23 cellular contexts compared by ENCODE assay signal in genomic region chr6:164827537-164827936, GRCh38.
A peak's percentile ranks its signal among the peaks of the same experiment; 100 is the strongest.
DNase-seq lines count a peak whose midpoint lies in the region; ATAC-seq, FAIRE-seq and TF ChIP-seq lines count a peak whose summit lies in the region.
"Had no signal": no experiment of that assay in that cellular context is flagged by ENCODE, and none has a peak within 500 bp of the region (broad histone marks: within the 10 kb centered on the region; RNA-seq: fewer than 3 reads in every experiment).

No MANE protein-coding gene starts in this region.

- H3K27me3 Mint-ChIP-seq in naive thymus-derived CD4-positive, alpha-beta T cell = no peaks in the 10 kb centered on the region
- H3K27me3 Mint-ChIP-seq: central memory CD8-positive, alpha-beta T cell had no signal

- H3K9ac ChIP-seq in H1 (replicated peaks in 1 of 4; ENCODE audit: extremely low read depth in 1 of 4, low read depth in 3 of 4, low read length in 3 of 4) = no peak overlapping the region
- H3K9ac ChIP-seq: BLaER1 treated with 17β-estradiol and CSF1 and Interleukin-3, amounts not matched to agents 10 nM and 100 nM had no signal

- no peaks in the 10 kb centered on the region for H3K4me1 ChIP-seq in H1 (replicated peaks in 1 of 4; ENCODE audit: control insufficient read depth in 3 of 4, insufficient read depth in 4 of 4, low read length in 3 of 4)
- H3K4me1 ChIP-seq in naive thymus-derived CD4-positive, alpha-beta T cell (ENCODE audit: control insufficient read depth in 2 of 2, insufficient read depth in 2 of 2, low read length in 2 of 2) = no peaks in the 10 kb centered on the region
- H3K4me1 ChIP-seq: BLaER1 treated with 17β-estradiol and CSF1 and Interleukin-3, amounts not matched to agents 10 nM and 100 nM; SJCRH30; upper lobe of right lung had no signal

- DNase-seq in COR-L47 (lab: John Stamatoyannopoulos, UW) (peak; percentile 62), HT1080 (ENCODE audit: low read depth) (peak; percentile 37), NCI-H345 treated with DMSO at 0.1 percent for 48 hours (lab: John Stamatoyannopoulos, UW; ENCODE audit: unreplicated experiment) (peak; percentile 66), H1 (ENCODE audit: low read depth in 1 of 2, low spot score in 2 of 2) (no peak), NCI-H2029 treated with DMSO at 0.1 percent for 48 hours (lab: John Stamatoyannopoulos, UW) (no peak), GM19240 (ENCODE audit: insufficient read length, low spot score) (no peak)
- DNase-seq in stimulated activated naive CD4-positive, alpha-beta T cell treated with Interleukin-2 at 50 U/mL for 16 hours (lab: John Stamatoyannopoulos, UW) = no peak
- DNase-seq in naive thymus-derived CD4-positive, alpha-beta T cell = no peak
- DNase-seq: activated CD4-positive, alpha-beta T cell treated with anti-CD3 and anti-CD28 coated beads for 48 hours; activated naive CD4-positive, alpha-beta T cell treated with anti-CD3 and anti-CD28 coated beads, Interleukin-2, amount 50 U/mL, for 16 hours; activated T-cell treated with anti-CD3 and anti-CD28 coated beads, Interleukin-2, amount 50 U/mL, for 72 hours; H9; left colon; NCI-H2171; nephron progenitor cell; SJCRH30; upper lobe of right lung had no signal

- H3K18ac ChIP-seq in H1 (ENCODE audit: extremely low read depth, low read length) = no peak overlapping the region

- no peaks in the 10 kb centered on the region for H3K4me1 Mint-ChIP-seq in naive thymus-derived CD4-positive, alpha-beta T cell
- H3K4me1 Mint-ChIP-seq: central memory CD8-positive, alpha-beta T cell had no signal

- CTCF ChIA-PET in H1 (lab: Charles Lee; ENCODE audit: partially characterized antibody) = interaction anchor here (0.6 to 1.4 kb wide), 4 partner anchors 8 to 718 kb away, joined by 3 to 5 read pairs (median 4); no protein-coding TSS in a partner anchor
- CTCF ChIA-PET in naive thymus-derived CD4-positive, alpha-beta T cell (lab: Charles Lee) = no interaction called here

- H3K79me1 ChIP-seq in H1 (ENCODE audit: low read depth, low read length) = no peaks in the 10 kb centered on the region

- no peak overlapping the region for H2BK5ac ChIP-seq in H1 (ENCODE audit: low read depth, low read length)

- H2BK20ac ChIP-seq in H1 (ENCODE audit: low read length) = no peak overlapping the region

- WGBS in H1 (ENCODE audit: extremely low coverage in 1 of 2, insufficient coverage in 1 of 2, insufficient read length in 1 of 2, insufficient replicate concordance in 2 of 2, low coverage in 1 of 2, low lambda C conversion rate in 2 of 2, missing lambda C conversion rate in 1 of 2), 2 experiments = 87% methylated on average over 8 of the region's 8 CpGs; no CpG with 5 or more reads in 1 of the 2 experiments

- no peak overlapping the region for H3K56ac ChIP-seq in H1 (replicated peaks; ENCODE audit: insufficient read length, low read depth, low read length)

- no peak for TF ChIP-seq RAD21 in H1 (IDR thresholded peaks at IDR 0.05 in 1 of 2, conservative IDR thresholded peaks at IDR 0.05 in 1 of 2; ENCODE audit: low read depth in 2 of 2, low read length in 2 of 2)

- H4K20me1 ChIP-seq in H1 (replicated peaks in 1 of 2; ENCODE audit: control insufficient read depth in 1 of 2, insufficient read depth in 2 of 2, low read length in 2 of 2) = no peaks in the 10 kb centered on the region
- H4K20me1 ChIP-seq: BLaER1 treated with 17β-estradiol and CSF1 and Interleukin-3, amounts not matched to agents 10 nM and 100 nM had no signal

- intact Hi-C loops in naive thymus-derived CD4-positive, alpha-beta T cell (cut with micrococcal nuclease) = no loop called here

- H2AFZ ChIP-seq in H1 (ENCODE audit: low read length) = 0 out of 2 replicates have a peak overlapping the region, but pooled peaks have one; percentile 39
- H2AFZ ChIP-seq: PC-9 had no signal

- H4K5ac ChIP-seq in H1 (ENCODE audit: insufficient read length, low read depth, low read length) = no peak overlapping the region

- POLR2A ChIA-PET in H1 (lab: Charles Lee; ENCODE audit: partially characterized antibody) = no interaction called here
- POLR2A ChIA-PET in naive thymus-derived CD4-positive, alpha-beta T cell (lab: Charles Lee) = no interaction called here

- no peak for TF ChIP-seq EP300 in H1 (IDR thresholded peaks at IDR 0.05; ENCODE audit: borderline replicate concordance in 1 of 2, low read depth in 2 of 2, low read length in 2 of 2)

- no peak overlapping the region for H3K4me3 ChIP-seq in H1 (ENCODE audit: extremely low read depth in 1 of 4, insufficient read depth in 2 of 4, low read depth in 3 of 4, low read length in 4 of 4)
- H3K4me3 ChIP-seq in naive thymus-derived CD4-positive, alpha-beta T cell (ENCODE audit: low read length) = no peak overlapping the region
- H3K4me3 ChIP-seq: BLaER1 treated with 17β-estradiol and CSF1 and Interleukin-3, amounts not matched to agents 10 nM and 100 nM; MG63; PC-9; SJCRH30; upper lobe of right lung had no signal

- no peak overlapping the region for H3K23ac ChIP-seq in H1 (ENCODE audit: insufficient read length)

- H3K4me3 Mint-ChIP-seq in naive thymus-derived CD4-positive, alpha-beta T cell = no peak overlapping the region
- H3K4me3 Mint-ChIP-seq: activated T-cell treated with anti-CD3 and anti-CD28 coated beads, Interleukin-2, amount 50 U/mL, for 72 hours; central memory CD8-positive, alpha-beta T cell; H9; nephron progenitor cell had no signal

- no peak overlapping the region for H4K91ac ChIP-seq in H1 (replicated peaks; ENCODE audit: insufficient read length, low read length)

- no peak for TF ChIP-seq POLR2A in H1 (IDR thresholded peaks at IDR 0.05; ENCODE audit: control extremely low read depth in 1 of 2, low read depth in 2 of 2, low read length in 2 of 2)

- no peak overlapping the region for H2BK12ac ChIP-seq in H1 (ENCODE audit: low read depth, low read length)

- H3K27ac ChIP-seq in H1 (ENCODE audit: low read depth, low read length) = no peak overlapping the region
- no peak overlapping the region for H3K27ac ChIP-seq in naive thymus-derived CD4-positive, alpha-beta T cell (ENCODE audit: low read depth, low read length)
- H3K27ac ChIP-seq: BLaER1 treated with 17β-estradiol and CSF1 and Interleukin-3, amounts not matched to agents 10 nM and 100 nM; epithelial cell of prostate; PC-9; SJCRH30; upper lobe of right lung had no signal

- TF ChIP-seq CTCF in H1 (IDR thresholded peaks at IDR 0.05; ENCODE audit: control extremely low read depth in 1 of 3, insufficient read depth in 1 of 3, low read depth in 1 of 3, low read length in 3 of 3) = no peak

- no peak for FAIRE-seq in H1 (lab: Jason Lieb, UNC)
- FAIRE-seq: D721Med had no signal

- no peak overlapping the region for H2AK5ac ChIP-seq in H1 (ENCODE audit: low read depth, low read length)

- H4K8ac ChIP-seq in H1 (ENCODE audit: extremely low read depth, insufficient read depth, low read length) = no peak overlapping the region

- no peaks in the 10 kb centered on the region for H3K27me3 ChIP-seq in H1 (replicated peaks in 1 of 4; ENCODE audit: control insufficient read depth in 3 of 4, extremely low read depth in 1 of 4, insufficient read depth in 3 of 4, low read length in 3 of 4)
- H3K27me3 ChIP-seq in naive thymus-derived CD4-positive, alpha-beta T cell (ENCODE audit: control insufficient read depth in 2 of 2, insufficient read depth in 2 of 2, low read length in 2 of 2) = no peaks in the 10 kb centered on the region
- H3K27me3 ChIP-seq: BLaER1 treated with 17β-estradiol and CSF1 and Interleukin-3, amounts not matched to agents 10 nM and 100 nM; MG63; SJCRH30; upper lobe of right lung had no signal

- no peaks in the 10 kb centered on the region for H3K9me3 ChIP-seq in H1 (ENCODE audit: insufficient read depth in 2 of 2, low read depth in 1 of 2, low read length in 1 of 2)
- no peaks in the 10 kb centered on the region for H3K9me3 ChIP-seq in naive thymus-derived CD4-positive, alpha-beta T cell (ENCODE audit: control insufficient read depth in 2 of 3, low read length in 3 of 3)
- H3K9me3 ChIP-seq: BLaER1 treated with 17β-estradiol and CSF1 and Interleukin-3, amounts not matched to agents 10 nM and 100 nM; MG63; SJCRH30; upper lobe of right lung had no signal

- H3K36me3 Mint-ChIP-seq in naive thymus-derived CD4-positive, alpha-beta T cell = no peaks in the 10 kb centered on the region

- no peaks in the 10 kb centered on the region for H3K79me2 ChIP-seq in H1 (ENCODE audit: control insufficient read depth in 1 of 2, insufficient read depth in 2 of 2, low read length in 2 of 2)

- no peak overlapping the region for H3K27ac Mint-ChIP-seq in naive thymus-derived CD4-positive, alpha-beta T cell
- H3K27ac Mint-ChIP-seq: activated T-cell treated with anti-CD3 and anti-CD28 coated beads, Interleukin-2, amount 50 U/mL, for 72 hours; nephron progenitor cell had no signal

- H3K23me2 ChIP-seq in H1 (ENCODE audit: low read depth, low read length) = no peaks in the 10 kb centered on the region

- no peak overlapping the region for H3K4ac ChIP-seq in H1 (replicated peaks; ENCODE audit: insufficient read length, low read depth, low read length)

- no peak overlapping the region for H2BK15ac ChIP-seq in H1 (ENCODE audit: low read length)

- no peak overlapping the region for H3K4me2 ChIP-seq in H1 (ENCODE audit: insufficient read depth in 1 of 2, low read depth in 2 of 2, low read length in 2 of 2)
- H3K4me2 ChIP-seq: BLaER1 treated with 17β-estradiol and CSF1 and Interleukin-3, amounts not matched to agents 10 nM and 100 nM; PC-9 had no signal

- no peak overlapping the region for H2BK120ac ChIP-seq in H1 (replicated peaks; ENCODE audit: low read depth, low read length)

- no peak overlapping the region for H3K14ac ChIP-seq in H1 (ENCODE audit: insufficient read length)

- H3K36me3 ChIP-seq in H1 (ENCODE audit: control insufficient read depth in 2 of 4, insufficient read depth in 4 of 4, low read length in 3 of 4) = no peaks in the 10 kb centered on the region
- H3K36me3 ChIP-seq in naive thymus-derived CD4-positive, alpha-beta T cell (ENCODE audit: control insufficient read depth in 2 of 3, insufficient read depth in 3 of 3, low read length in 3 of 3) = no peaks in the 10 kb centered on the region
- H3K36me3 ChIP-seq: BLaER1 treated with 17β-estradiol and CSF1 and Interleukin-3, amounts not matched to agents 10 nM and 100 nM; MG63; SJCRH30; upper lobe of right lung had no signal

- no peak for ATAC-seq in naive thymus-derived CD4-positive, alpha-beta T cell
- ATAC-seq: activated T-cell treated with anti-CD3 and anti-CD28 coated beads, Interleukin-2, amount 50 U/mL, for 72 hours; left colon had no signal

- peaks cover 0 to 10% (median 2%) of the 10 kb centered on the region in 11 donors for H3K9me3 Mint-ChIP-seq in naive thymus-derived CD4-positive, alpha-beta T cell
- H3K9me3 Mint-ChIP-seq: nephron progenitor cell had no signal

TF ChIP-seq in H1, 55 proteins besides CTCF, POLR2A, EP300 and RAD21:
- TF ChIP-seq GABPA (IDR thresholded peaks at IDR 0.05; ENCODE audit: borderline replicate concordance, insufficient read depth, low read length) (no peak), NANOG (IDR thresholded peaks at IDR 0.05; ENCODE audit: insufficient read depth, low read depth, low read length, poor library complexity, severe bottlenecking) (no peak), CHD1 (IDR thresholded peaks at IDR 0.05; ENCODE audit: low read depth, low read length) (no peak), BCL11A (IDR thresholded peaks at IDR 0.05; ENCODE audit: low read depth in 2 of 2, low read length in 2 of 2) (no peak), TAF1 (IDR thresholded peaks at IDR 0.05; ENCODE audit: low read depth, low read length) (no peak), NRF1 (IDR thresholded peaks at IDR 0.05; ENCODE audit: low read depth, low read length) (no peak)

Comparison
In these comparisons a context has a peak if more than half of its experiments do, and no peak if none do; other contexts are left out.
1. DNase-seq: peak in COR-L47 (single experiment), HT1080 (single experiment) and NCI-H345 treated with DMSO at 0.1 percent for 48 hours (single experiment); none in H1 (0 of 2), NCI-H2029 treated with DMSO at 0.1 percent for 48 hours (single experiment), stimulated activated naive CD4-positive, alpha-beta T cell treated with Interleukin-2 at 50 U/mL for 16 hours (single experiment), naive thymus-derived CD4-positive, alpha-beta T cell (0 of 9) and GM19240 (single experiment).